Comparison of ENCODE assay signal across 9 cellular contexts in the genomic region with DNA sequence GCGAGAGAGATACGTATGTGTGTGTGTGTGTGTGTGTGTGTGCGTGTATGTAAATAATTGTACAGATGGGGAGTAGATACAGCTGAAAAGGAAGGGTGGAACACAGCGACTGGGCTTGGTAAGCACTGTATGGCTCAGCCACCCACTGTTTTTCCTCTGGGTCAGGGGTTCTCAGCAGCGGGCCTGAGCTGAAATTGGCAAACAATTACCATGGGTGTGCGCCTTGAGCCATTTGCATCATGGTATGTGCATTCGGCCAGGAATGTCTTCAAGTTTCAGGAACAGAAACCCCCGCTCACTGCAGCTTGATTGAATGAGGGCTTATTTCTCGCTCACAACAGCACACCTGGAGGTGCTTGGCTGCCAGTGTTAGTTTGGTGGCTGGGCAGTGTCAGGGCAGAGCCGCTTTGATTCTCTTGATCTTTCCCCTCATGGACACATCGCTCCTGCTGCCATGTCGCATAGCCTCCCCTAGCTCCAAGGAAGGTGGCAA.
A peak's percentile ranks its signal among the peaks of the same experiment; 100 is the strongest.
DNase-seq lines count a peak whose midpoint lies in the region; ATAC-seq and TF ChIP-seq lines count a peak whose summit lies in the region.
"Had no signal": no experiment of that assay in that cellular context is flagged by ENCODE, and none has a peak within 500 bp of the region (broad histone marks: within the 10 kb centered on the region; RNA-seq: fewer than 3 reads in every experiment).

No MANE protein-coding gene starts in this region.

- CTCF ChIA-PET in RWPE1 (lab: Yijun Ruan, JAX): no interaction called here

- H3K9me3 Mint-ChIP-seq in progenitor cell of endocrine pancreas (ENCODE audit: low read depth): peaks cover 2% of the 10 kb centered on the region

- DNase-seq in progenitor cell of endocrine pancreas (ENCODE audit: low spot score, unreplicated experiment): no peak
- DNase-seq in caudate nucleus (lab: John Stamatoyannopoulos, UW): no peak
- DNase-seq in RWPE1 (ENCODE audit: low spot score): no peak
- DNase-seq in activated naive CD4-positive, alpha-beta T cell (lab: John Stamatoyannopoulos, UW): no peak
- DNase-seq in 8988T: no peak
- DNase-seq: heart right ventricle had no signal

- peak overlapping the region; percentile 54 for H3K27ac Mint-ChIP-seq in progenitor cell of endocrine pancreas

- peak overlapping the region; percentile 58 for H3K9ac ChIP-seq in OCI-LY1 (ENCODE audit: low read length)

- H4K20me1 ChIP-seq in OCI-LY1 (ENCODE audit: insufficient read depth, low read length): no peaks in the 10 kb centered on the region

- peaks cover 27% of the 10 kb centered on the region for H3K36me3 ChIP-seq in OCI-LY1 (ENCODE audit: insufficient read depth, low read length)

- H3K4me1 ChIP-seq in OCI-LY1 (ENCODE audit: insufficient read depth, low read length, severe bottlenecking): peaks cover 77% of the 10 kb centered on the region

- TF ChIP-seq CTCF in OCI-LY1 (IDR thresholded peaks at IDR 0.05; ENCODE audit: low read length) (peak; percentile 21; the same call in 1 of the 2 replicates), progenitor cell of endocrine pancreas (IDR thresholded peaks at IDR 0.05; ENCODE audit: unreplicated experiment) (peak; percentile 20), RWPE1 (conservative IDR thresholded peaks at IDR 0.05; ENCODE audit: low read depth) (no peak)

- ATAC-seq in GM19035 (IDR thresholded peaks at IDR 0.05; ENCODE audit: unreplicated experiment) (peak; percentile 79), HG02870 (IDR thresholded peaks at IDR 0.05; ENCODE audit: unreplicated experiment) (peak; percentile 73)

- H3F3A ChIP-seq in OCI-LY1 (ENCODE audit: insufficient read depth, low read length): peaks cover 7% of the 10 kb centered on the region

- no peaks in the 10 kb centered on the region for H3K79me2 ChIP-seq in OCI-LY1 (ENCODE audit: insufficient read depth, low read length)

- peaks cover 18% of the 10 kb centered on the region for H3K36me3 Mint-ChIP-seq in progenitor cell of endocrine pancreas (ENCODE audit: insufficient read depth)

- peaks cover 44% of the 10 kb centered on the region for H3K4me1 Mint-ChIP-seq in progenitor cell of endocrine pancreas (ENCODE audit: low read depth)

- no peaks in the 10 kb centered on the region for H3K9me2 ChIP-seq in OCI-LY1 (ENCODE audit: low read depth, low read length)

- H3K4me3 ChIP-seq in OCI-LY1 (ENCODE audit: low read depth, low read length, poor library complexity, severe bottlenecking): peak overlapping the region; percentile 24
- H3K4me3 ChIP-seq: heart right ventricle had no signal

- POLR2A ChIA-PET in RWPE1 (lab: Yijun Ruan, JAX; ENCODE audit: low non-redundant PET): no interaction called here

- peak overlapping the region; percentile 62 for H3K4me2 ChIP-seq in OCI-LY1 (ENCODE audit: low read length)

- no peak overlapping the region for H2AFZ ChIP-seq in OCI-LY1 (ENCODE audit: low read length)

- H3K27ac ChIP-seq in OCI-LY1 (ENCODE audit: low read depth, low read length, poor library complexity, severe bottlenecking): peak overlapping the region; percentile 97
- H3K27ac ChIP-seq in caudate nucleus (ENCODE audit: low read depth, low read length): no peak overlapping the region
- H3K27ac ChIP-seq in RWPE1: no peak overlapping the region

- H3K4me3 Mint-ChIP-seq in progenitor cell of endocrine pancreas (ENCODE audit: low read depth): no peak overlapping the region

- no peaks in the 10 kb centered on the region for H3K27me3 Mint-ChIP-seq in progenitor cell of endocrine pancreas

- H3K9me3 ChIP-seq in OCI-LY1 (ENCODE audit: low read length): no peaks in the 10 kb centered on the region; the same call in 1 of the 2 replicates

- H3K27me3 ChIP-seq in OCI-LY1 (ENCODE audit: insufficient read depth, low read length): no peaks in the 10 kb centered on the region
- H3K27me3 ChIP-seq: heart right ventricle had no signal
